In the genomic region with DNA sequence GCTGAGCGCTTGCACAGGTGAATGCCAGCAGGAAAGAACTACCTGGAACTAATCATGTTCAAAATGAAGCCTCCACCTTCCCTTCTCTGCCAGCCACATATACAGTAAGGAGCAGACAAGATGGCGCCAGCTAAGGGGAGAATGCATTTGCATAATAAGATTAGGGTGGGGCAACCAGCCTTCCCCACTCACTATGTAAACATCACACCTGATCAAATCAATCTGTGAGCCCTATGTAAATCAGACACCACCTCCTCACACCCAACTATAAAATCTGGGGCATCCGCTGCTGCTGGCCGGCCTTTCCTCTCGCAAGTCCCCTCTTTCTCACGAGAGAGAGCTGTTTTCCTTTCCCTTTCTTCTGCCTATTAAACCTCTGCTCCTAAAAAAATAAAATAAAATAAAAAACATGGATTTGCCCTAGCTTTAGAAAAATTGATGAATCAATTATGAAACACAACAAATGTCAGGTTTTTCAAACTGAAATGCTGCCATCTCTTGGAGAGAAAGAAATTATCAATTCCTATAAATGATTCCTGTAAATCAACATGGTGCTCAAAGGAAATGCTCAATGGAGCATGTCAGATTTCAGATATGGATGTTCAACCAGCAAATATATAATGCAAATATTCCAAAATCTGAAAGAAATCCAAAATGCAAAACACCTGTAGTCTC, we compare ENCODE assay signal across 3 cellular contexts.
TF ChIP-seq lines count a peak whose summit lies in the region.

No MANE protein-coding gene starts in this region.

TF ChIP-seq in SK-N-SH, 30 proteins besides CTCF, POLR2A, EP300 and RAD21 (continued from another document):
- TF ChIP-seq, protein P1, sequence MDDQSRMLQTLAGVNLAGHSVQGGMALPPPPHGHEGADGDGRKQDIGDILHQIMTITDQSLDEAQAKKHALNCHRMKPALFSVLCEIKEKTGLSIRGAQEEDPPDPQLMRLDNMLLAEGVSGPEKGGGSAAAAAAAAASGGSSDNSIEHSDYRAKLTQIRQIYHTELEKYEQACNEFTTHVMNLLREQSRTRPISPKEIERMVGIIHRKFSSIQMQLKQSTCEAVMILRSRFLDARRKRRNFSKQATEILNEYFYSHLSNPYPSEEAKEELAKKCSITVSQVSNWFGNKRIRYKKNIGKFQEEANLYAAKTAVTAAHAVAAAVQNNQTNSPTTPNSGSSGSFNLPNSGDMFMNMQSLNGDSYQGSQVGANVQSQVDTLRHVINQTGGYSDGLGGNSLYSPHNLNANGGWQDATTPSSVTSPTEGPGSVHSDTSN (IDR thresholded peaks at IDR 0.05): no peak
- TF ChIP-seq, protein P2, sequence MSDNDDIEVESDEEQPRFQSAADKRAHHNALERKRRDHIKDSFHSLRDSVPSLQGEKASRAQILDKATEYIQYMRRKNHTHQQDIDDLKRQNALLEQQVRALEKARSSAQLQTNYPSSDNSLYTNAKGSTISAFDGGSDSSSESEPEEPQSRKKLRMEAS (IDR thresholded peaks at IDR 0.05; ENCODE audit: low read depth): no peak
- TF ChIP-seq, protein P3, sequence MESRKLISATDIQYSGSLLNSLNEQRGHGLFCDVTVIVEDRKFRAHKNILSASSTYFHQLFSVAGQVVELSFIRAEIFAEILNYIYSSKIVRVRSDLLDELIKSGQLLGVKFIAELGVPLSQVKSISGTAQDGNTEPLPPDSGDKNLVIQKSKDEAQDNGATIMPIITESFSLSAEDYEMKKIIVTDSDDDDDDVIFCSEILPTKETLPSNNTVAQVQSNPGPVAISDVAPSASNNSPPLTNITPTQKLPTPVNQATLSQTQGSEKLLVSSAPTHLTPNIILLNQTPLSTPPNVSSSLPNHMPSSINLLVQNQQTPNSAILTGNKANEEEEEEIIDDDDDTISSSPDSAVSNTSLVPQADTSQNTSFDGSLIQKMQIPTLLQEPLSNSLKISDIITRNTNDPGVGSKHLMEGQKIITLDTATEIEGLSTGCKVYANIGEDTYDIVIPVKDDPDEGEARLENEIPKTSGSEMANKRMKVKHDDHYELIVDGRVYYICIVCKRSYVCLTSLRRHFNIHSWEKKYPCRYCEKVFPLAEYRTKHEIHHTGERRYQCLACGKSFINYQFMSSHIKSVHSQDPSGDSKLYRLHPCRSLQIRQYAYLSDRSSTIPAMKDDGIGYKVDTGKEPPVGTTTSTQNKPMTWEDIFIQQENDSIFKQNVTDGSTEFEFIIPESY (IDR thresholded peaks at IDR 0.05; ENCODE audit: borderline replicate concordance, low read depth): no peak
- no peak for TF ChIP-seq FOXM1 (IDR thresholded peaks at IDR 0.05; ENCODE audit: low read depth)
- no peak for TF ChIP-seq FOSL2 (IDR thresholded peaks at IDR 0.05; ENCODE audit: borderline replicate concordance, low read depth)
- TF ChIP-seq SIN3A (IDR thresholded peaks at IDR 0.05; ENCODE audit: borderline replicate concordance, low read depth, low read length): no peak

TF ChIP-seq in SK-N-SH treated with all-trans-retinoic acid at 6 μM for 48 hours, 23 proteins besides CTCF, POLR2A, EP300 and RAD21 (continued from another document):
- TF ChIP-seq, protein P4, sequence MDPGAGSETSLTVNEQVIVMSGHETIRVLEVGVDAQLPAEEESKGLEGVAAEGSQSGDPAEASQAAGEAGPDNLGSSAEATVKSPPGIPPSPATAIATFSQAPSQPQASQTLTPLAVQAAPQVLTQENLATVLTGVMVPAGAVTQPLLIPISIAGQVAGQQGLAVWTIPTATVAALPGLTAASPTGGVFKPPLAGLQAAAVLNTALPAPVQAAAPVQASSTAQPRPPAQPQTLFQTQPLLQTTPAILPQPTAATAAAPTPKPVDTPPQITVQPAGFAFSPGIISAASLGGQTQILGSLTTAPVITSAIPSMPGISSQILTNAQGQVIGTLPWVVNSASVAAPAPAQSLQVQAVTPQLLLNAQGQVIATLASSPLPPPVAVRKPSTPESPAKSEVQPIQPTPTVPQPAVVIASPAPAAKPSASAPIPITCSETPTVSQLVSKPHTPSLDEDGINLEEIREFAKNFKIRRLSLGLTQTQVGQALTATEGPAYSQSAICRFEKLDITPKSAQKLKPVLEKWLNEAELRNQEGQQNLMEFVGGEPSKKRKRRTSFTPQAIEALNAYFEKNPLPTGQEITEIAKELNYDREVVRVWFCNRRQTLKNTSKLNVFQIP (CRISPR knock-in tag; IDR thresholded peaks at IDR 0.05; ENCODE audit: borderline replicate concordance, low read depth): no peak
- TF ChIP-seq ZNF565 (CRISPR knock-in tag; conservative IDR thresholded peaks at IDR 0.05; ENCODE audit: low read depth) (no peak), ZC3H10 (CRISPR knock-in tag; IDR thresholded peaks at IDR 0.05) (no peak), TCF4 (CRISPR knock-in tag; IDR thresholded peaks at IDR 0.05; ENCODE audit: borderline replicate concordance) (no peak)

TF ChIP-seq in H1, 55 proteins besides CTCF, POLR2A, EP300 and RAD21:
- TF ChIP-seq, protein P5, sequence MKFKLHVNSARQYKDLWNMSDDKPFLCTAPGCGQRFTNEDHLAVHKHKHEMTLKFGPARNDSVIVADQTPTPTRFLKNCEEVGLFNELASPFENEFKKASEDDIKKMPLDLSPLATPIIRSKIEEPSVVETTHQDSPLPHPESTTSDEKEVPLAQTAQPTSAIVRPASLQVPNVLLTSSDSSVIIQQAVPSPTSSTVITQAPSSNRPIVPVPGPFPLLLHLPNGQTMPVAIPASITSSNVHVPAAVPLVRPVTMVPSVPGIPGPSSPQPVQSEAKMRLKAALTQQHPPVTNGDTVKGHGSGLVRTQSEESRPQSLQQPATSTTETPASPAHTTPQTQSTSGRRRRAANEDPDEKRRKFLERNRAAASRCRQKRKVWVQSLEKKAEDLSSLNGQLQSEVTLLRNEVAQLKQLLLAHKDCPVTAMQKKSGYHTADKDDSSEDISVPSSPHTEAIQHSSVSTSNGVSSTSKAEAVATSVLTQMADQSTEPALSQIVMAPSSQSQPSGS (IDR thresholded peaks at IDR 0.05; ENCODE audit: low read length): no peak
- TF ChIP-seq YY1 (IDR thresholded peaks at IDR 0.05; ENCODE audit: low read depth, low read length) (peak; percentile 48; the same call in 1 of the 2 replicates), CBX8 (IDR thresholded peaks at IDR 0.05; ENCODE audit: borderline replicate concordance, low read depth, low read length) (no peak)
TF ChIP-seq in H1: peak in this region for 1.
